In the genomic region with DNA sequence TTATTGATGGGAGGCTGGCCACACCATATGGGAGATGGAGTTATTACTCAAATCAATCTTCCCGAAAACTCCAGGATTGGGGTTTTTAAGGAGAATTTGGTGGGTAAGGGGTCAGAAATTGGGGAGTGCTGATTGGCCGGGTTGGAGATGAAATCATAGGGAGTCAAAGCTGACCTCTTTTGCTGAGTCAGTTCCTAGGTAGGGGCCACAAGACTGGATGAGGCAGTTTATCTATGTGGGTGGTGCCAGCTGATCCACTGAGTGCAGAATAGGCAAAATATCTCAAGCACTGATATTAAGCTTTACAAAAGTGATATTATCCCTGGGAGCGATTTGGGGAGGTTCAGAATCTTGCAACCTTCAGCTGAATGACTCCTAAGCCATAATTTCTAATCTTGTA, we compare ENCODE assay signal across 1 cellular context.
TF ChIP-seq lines count a peak whose summit lies in the region.

No MANE protein-coding gene starts in this region.

TF ChIP-seq in HepG2, 621 proteins besides CTCF, POLR2A, EP300 and RAD21 (continued from another document):
- TF ChIP-seq, protein P1, sequence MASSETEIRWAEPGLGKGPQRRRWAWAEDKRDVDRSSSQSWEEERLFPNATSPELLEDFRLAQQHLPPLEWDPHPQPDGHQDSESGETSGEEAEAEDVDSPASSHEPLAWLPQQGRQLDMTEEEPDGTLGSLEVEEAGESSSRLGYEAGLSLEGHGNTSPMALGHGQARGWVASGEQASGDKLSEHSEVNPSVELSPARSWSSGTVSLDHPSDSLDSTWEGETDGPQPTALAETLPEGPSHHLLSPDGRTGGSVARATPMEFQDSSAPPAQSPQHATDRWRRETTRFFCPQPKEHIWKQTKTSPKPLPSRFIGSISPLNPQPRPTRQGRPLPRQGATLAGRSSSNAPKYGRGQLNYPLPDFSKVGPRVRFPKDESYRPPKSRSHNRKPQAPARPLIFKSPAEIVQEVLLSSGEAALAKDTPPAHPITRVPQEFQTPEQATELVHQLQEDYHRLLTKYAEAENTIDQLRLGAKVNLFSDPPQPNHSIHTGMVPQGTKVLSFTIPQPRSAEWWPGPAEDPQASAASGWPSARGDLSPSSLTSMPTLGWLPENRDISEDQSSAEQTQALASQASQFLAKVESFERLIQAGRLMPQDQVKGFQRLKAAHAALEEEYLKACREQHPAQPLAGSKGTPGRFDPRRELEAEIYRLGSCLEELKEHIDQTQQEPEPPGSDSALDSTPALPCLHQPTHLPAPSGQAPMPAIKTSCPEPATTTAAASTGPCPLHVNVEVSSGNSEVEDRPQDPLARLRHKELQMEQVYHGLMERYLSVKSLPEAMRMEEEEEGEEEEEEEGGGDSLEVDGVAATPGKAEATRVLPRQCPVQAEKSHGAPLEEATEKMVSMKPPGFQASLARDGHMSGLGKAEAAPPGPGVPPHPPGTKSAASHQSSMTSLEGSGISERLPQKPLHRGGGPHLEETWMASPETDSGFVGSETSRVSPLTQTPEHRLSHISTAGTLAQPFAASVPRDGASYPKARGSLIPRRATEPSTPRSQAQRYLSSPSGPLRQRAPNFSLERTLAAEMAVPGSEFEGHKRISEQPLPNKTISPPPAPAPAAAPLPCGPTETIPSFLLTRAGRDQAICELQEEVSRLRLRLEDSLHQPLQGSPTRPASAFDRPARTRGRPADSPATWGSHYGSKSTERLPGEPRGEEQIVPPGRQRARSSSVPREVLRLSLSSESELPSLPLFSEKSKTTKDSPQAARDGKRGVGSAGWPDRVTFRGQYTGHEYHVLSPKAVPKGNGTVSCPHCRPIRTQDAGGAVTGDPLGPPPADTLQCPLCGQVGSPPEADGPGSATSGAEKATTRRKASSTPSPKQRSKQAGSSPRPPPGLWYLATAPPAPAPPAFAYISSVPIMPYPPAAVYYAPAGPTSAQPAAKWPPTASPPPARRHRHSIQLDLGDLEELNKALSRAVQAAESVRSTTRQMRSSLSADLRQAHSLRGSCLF (CRISPR knock-in tag; IDR thresholded peaks at IDR 0.05; ENCODE audit: borderline replicate concordance), result no peak
- TF ChIP-seq ZNF652 (CRISPR knock-in tag; IDR thresholded peaks at IDR 0.05; ENCODE audit: borderline replicate concordance, low read depth), result no peak
- TF ChIP-seq ZNF788 (CRISPR knock-in tag; IDR thresholded peaks at IDR 0.05; ENCODE audit: borderline replicate concordance), result no peak
- no peak for TF ChIP-seq MED1 (CRISPR knock-in tag; IDR thresholded peaks at IDR 0.05)
- TF ChIP-seq MAFK (conservative IDR thresholded peaks at IDR 0.05 in 1 of 2, IDR thresholded peaks at IDR 0.05 in 1 of 2; ENCODE audit: low read length in 2 of 2), result peak; percentile 13 to 60; a peak in 2 of 4 replicates
- TF ChIP-seq EHMT2 (IDR thresholded peaks at IDR 0.05; ENCODE audit: borderline replicate concordance, low read depth, low read length), result no peak
- TF ChIP-seq ZNF3 (CRISPR knock-in tag; IDR thresholded peaks at IDR 0.05), result no peak
- 0 out of 2 replicates have a peak, but pooled peaks have one; percentile 33 for TF ChIP-seq MAFF (IDR thresholded peaks at IDR 0.05; ENCODE audit: low read depth, low read length)
- TF ChIP-seq GPN1 (CRISPR knock-in tag; IDR thresholded peaks at IDR 0.05; ENCODE audit: borderline replicate concordance), result no peak
- TF ChIP-seq RFXANK (CRISPR knock-in tag; IDR thresholded peaks at IDR 0.05), result no peak
- 0 out of 2 replicates have a peak, but pooled peaks have one; percentile 63 for TF ChIP-seq ZNF44 (CRISPR knock-in tag; IDR thresholded peaks at IDR 0.05)
- TF ChIP-seq, protein P2, sequence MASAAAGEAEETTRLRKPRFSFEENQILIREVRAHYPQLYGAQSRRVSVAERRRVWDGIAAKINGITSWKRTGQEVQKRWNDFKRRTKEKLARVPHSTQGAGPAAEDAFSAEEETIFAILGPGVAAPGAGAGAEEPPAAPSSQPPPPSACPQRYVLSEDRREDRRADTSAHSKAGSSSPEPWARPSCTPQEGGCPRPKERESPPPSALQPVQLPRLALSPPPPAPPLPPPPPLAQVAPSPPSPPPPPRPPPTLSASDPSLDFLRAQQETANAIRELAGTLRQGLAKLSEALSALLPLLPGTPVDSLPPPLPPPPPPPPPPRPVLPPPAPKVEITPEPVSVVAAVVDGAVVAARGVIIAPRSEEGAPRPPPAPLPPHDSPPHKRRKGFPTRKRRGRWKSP (CRISPR knock-in tag; IDR thresholded peaks at IDR 0.05), result no peak
